Comparison of ENCODE assay signal across 8 cellular contexts in the genomic region with DNA sequence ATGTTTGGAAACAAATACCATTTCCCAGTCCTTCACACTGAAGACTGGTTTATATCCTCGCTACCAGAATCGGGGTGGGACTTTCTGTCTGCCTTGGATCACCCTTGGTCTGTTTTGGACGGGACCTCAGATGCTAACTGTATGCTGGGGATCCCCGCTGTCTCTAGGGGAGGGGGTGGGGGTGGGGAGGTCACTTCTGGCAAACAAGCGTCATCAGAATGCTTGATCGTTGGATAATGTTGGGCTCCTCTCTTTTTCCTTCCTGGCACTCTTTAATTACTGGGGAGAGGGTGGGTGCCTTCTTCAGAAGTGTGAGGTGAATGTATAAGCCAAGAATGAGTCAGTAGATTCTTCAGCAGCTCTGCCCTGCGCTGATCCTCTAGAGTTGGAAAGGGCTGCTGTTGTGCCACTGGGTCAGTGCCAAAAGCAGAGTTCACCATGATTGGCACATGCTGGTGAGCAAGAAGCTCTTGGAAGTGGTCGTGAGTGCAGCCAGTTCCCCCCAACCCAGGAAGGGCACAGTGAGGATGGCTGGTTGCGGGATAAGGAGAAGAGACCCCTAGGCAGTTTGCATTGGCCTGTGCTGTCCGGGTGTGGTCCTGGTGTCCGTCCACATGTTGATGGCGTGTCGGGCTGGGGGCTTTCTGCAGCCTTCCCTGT. TPM values are rescaled to one million over a fixed set of nuclear protein-coding genes. Genes with fewer than 3 reads are reported as not detected.
DNase-seq lines count a peak whose midpoint lies in the region; ATAC-seq and TF ChIP-seq lines count a peak whose summit lies in the region.

No MANE protein-coding gene starts in this region.

- peak; percentile 69 for DNase-seq in activated CD8-positive, alpha-beta memory T cell treated with anti-CD3 and anti-CD28 coated beads for 24 hours
- no peak for DNase-seq in activated CD8-positive, alpha-beta memory T cell treated with anti-CD3 and anti-CD28 coated beads, Interleukin-2, amount 50 U/mL, for 4 hours
- DNase-seq in ascending aorta (ENCODE audit: low spot score in 2 of 2) (peak in 1 of 2 donors; percentile 61), kidney tubule cell (ENCODE audit: low spot score) (peak; percentile 64), thoracic aorta (ENCODE audit: low spot score) (no peak), mucosa of gallbladder (ENCODE audit: low spot score) (no peak)

- no peaks in the 10 kb centered on the region for H3K36me3 ChIP-seq in ascending aorta
- no peaks in the 10 kb centered on the region for H3K36me3 ChIP-seq in thoracic aorta

- no peak overlapping the region for H3K4me3 ChIP-seq in ascending aorta
- peak overlapping the region; percentile 63 for H3K4me3 ChIP-seq in thoracic aorta

- H3K27me3 ChIP-seq in ascending aorta (no peaks in the 10 kb centered on the region), thoracic aorta (replicated peaks; ENCODE audit: insufficient read depth) (no peaks in the 10 kb centered on the region)

- ATAC-seq in thoracic aorta (ENCODE audit: insufficient number of reproducible peaks, low FRiP score, low read depth) (no peak), GM21737 (IDR thresholded peaks at IDR 0.05; ENCODE audit: unreplicated experiment) (no peak), HG02678 (IDR thresholded peaks at IDR 0.05; ENCODE audit: unreplicated experiment) (no peak)

- TF ChIP-seq CTCF in ascending aorta (IDR thresholded peaks at IDR 0.05) = no peak
- TF ChIP-seq CTCF in thoracic aorta (IDR thresholded peaks at IDR 0.05) = no peak

- H3K9me3 ChIP-seq in ascending aorta = no peaks in the 10 kb centered on the region
- no peaks in the 10 kb centered on the region for H3K9me3 ChIP-seq in thoracic aorta

- intact Hi-C loops in ascending aorta (cut with DNase I) = loop anchor here (1.0 to 5.0 kb wide), 4 partner anchors 20 to 56 kb away; partner anchors contain the start of gene DGKD

- H3K4me1 ChIP-seq in ascending aorta = peaks cover 11 to 25% of the 10 kb centered on the region in 2 donors
- H3K4me1 ChIP-seq in thoracic aorta (ENCODE audit: control insufficient read depth in 1 of 2, low read depth in 2 of 2) = peaks cover 9 to 54% of the 10 kb centered on the region in 2 donors

- H3K27ac ChIP-seq in ascending aorta (peak overlapping the region; percentile 78 to 84), thoracic aorta (peak overlapping the region; percentile 61 to 87)

RNA-seq across cellular contexts. Expression of gene DGKD, which starts 32.2 kb away (rescaled TPM):
- total RNA-seq in ascending aorta (28.3 TPM), thoracic aorta (10 to 100 TPM; 47.3 to 47.9 TPM), mucosa of gallbladder (24.3 TPM)

Comparison
In these comparisons a context has a peak if more than half of its experiments do, and no peak if none do; other contexts are left out.
1. DNase-seq: peak in activated CD8-positive, alpha-beta memory T cell treated with anti-CD3 and anti-CD28 coated beads for 24 hours (single experiment) and kidney tubule cell (single experiment); none in activated CD8-positive, alpha-beta memory T cell treated with anti-CD3 and anti-CD28 coated beads, Interleukin-2, amount 50 U/mL, for 4 hours (single experiment), thoracic aorta (single experiment) and mucosa of gallbladder (single experiment).